In the genomic region with DNA sequence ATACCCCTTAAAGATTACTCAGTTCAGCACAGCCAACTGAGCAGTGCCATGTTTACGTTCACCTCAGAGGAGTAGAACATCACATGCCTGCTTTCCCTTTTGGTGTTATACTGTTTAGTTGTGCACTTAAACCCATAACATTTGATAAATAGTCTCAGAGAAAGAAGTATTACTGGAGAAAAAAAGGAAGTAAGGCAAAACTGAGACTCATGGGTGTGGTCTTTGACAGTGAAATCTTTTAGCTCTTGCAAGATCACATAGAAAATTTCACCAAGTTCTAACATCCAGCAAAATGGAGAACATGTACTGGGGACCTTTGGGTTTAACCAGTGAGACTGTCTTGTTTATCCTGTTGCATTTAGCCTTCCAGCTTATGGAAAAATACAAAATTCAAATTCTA, we compare ENCODE assay signal across 8 cellular contexts. TPM values are rescaled to one million over a fixed set of nuclear protein-coding genes. Genes with fewer than 3 reads are reported as not detected.
DNase-seq lines count a peak whose midpoint lies in the region; ATAC-seq and TF ChIP-seq lines count a peak whose summit lies in the region.

No MANE protein-coding gene starts in this region.

- H3K4me1 ChIP-seq in prostate gland (replicated peaks), result no peaks in the 10 kb centered on the region

- DNase-seq in naive B cell, result peak; percentile 64
- DNase-seq in NCI-H2196 (lab: John Stamatoyannopoulos, UW; ENCODE audit: unreplicated experiment), result no peak
- DNase-seq in prostate gland (ENCODE audit: low spot score), result no peak
- no peak for DNase-seq in cortex of kidney (lab: John Stamatoyannopoulos, UW)
- no peak for DNase-seq in mucosa of gallbladder (ENCODE audit: low spot score)

- no peaks in the 10 kb centered on the region for H3K36me3 ChIP-seq in prostate gland

- peak overlapping the region; percentile 67 for H3K4me3 Mint-ChIP-seq in T-helper 1 cell treated with Interleukin-12 subunit alpha and Interleukin-12 subunit beta and Interleukin-4 antibody, amounts not matched to agents 30 μg/mL and 1 μg/mL, for 36 hours
- peak overlapping the region; percentile 35 to 87 (median 74) for H3K4me3 Mint-ChIP-seq in naive B cell

- H3K36me3 Mint-ChIP-seq in T-helper 1 cell treated with Interleukin-12 subunit alpha and Interleukin-12 subunit beta and Interleukin-4 antibody, amounts not matched to agents 30 μg/mL and 1 μg/mL, for 36 hours (ENCODE audit: low read depth), result peaks cover 70% of the 10 kb centered on the region
- peaks cover 7 to 8% of the 10 kb centered on the region in 2 donors for H3K36me3 Mint-ChIP-seq in naive B cell

- 95% methylated on average over 1 of the region's 1 CpG for WGBS in prostate gland

- no peak for TF ChIP-seq CTCF in prostate gland (IDR thresholded peaks at IDR 0.05)

- no peaks in the 10 kb centered on the region for H3K27me3 ChIP-seq in prostate gland (replicated peaks; ENCODE audit: insufficient read depth)

- TF ChIP-seq POLR2A in prostate gland (IDR thresholded peaks at IDR 0.05), result no peak

- peak overlapping the region; percentile 93 for H3K27ac Mint-ChIP-seq in T-helper 1 cell treated with Interleukin-12 subunit alpha and Interleukin-12 subunit beta and Interleukin-4 antibody, amounts not matched to agents 30 μg/mL and 1 μg/mL, for 36 hours
- H3K27ac Mint-ChIP-seq in naive B cell, result peak overlapping the region; percentile 83 to 97 (median 89)

- no peaks in the 10 kb centered on the region for H3K9me3 ChIP-seq in prostate gland

- peak; percentile 19 for ATAC-seq in GM18868 (IDR thresholded peaks at IDR 0.05; ENCODE audit: unreplicated experiment)
- ATAC-seq in HG03066 (IDR thresholded peaks at IDR 0.05; ENCODE audit: low read depth, unreplicated experiment), result peak; percentile 32
- ATAC-seq in naive B cell (ENCODE audit: low read depth in 2 of 2), result peak; percentile 59 to 64

- no peak overlapping the region for H3K27ac ChIP-seq in prostate gland

- H3K4me1 Mint-ChIP-seq in T-helper 1 cell treated with Interleukin-12 subunit alpha and Interleukin-12 subunit beta and Interleukin-4 antibody, amounts not matched to agents 30 μg/mL and 1 μg/mL, for 36 hours (ENCODE audit: low read depth), result peaks cover 74% of the 10 kb centered on the region
- peaks cover 68 to 90% (median 77%) of the 10 kb centered on the region in 3 donors for H3K4me1 Mint-ChIP-seq in naive B cell

- intact Hi-C loops in prostate gland (cut with DNase I), result no loop called here

- H3K4me3 ChIP-seq in prostate gland, result no peak overlapping the region

- H3K27me3 Mint-ChIP-seq in T-helper 1 cell treated with Interleukin-12 subunit alpha and Interleukin-12 subunit beta and Interleukin-4 antibody, amounts not matched to agents 30 μg/mL and 1 μg/mL, for 36 hours (ENCODE audit: low read depth), result no peaks in the 10 kb centered on the region
- H3K27me3 Mint-ChIP-seq in naive B cell, result no peaks in the 10 kb centered on the region

- H3K9me3 Mint-ChIP-seq in T-helper 1 cell treated with Interleukin-12 subunit alpha and Interleukin-12 subunit beta and Interleukin-4 antibody, amounts not matched to agents 30 μg/mL and 1 μg/mL, for 36 hours, result peaks cover 6% of the 10 kb centered on the region
- H3K9me3 Mint-ChIP-seq in naive B cell, result no peaks in the 10 kb centered on the region

RNA-seq across cellular contexts. Expression of a gene that starts 5.6 kb away (rescaled TPM):
- 100 to 1,000 TPM; 132 to 167 (median 136) TPM for polyA plus RNA-seq in naive B cell (ENCODE audit: low read depth in 6 of 6)
- 10 to 100 TPM; 50.4 to 51.0 TPM for total RNA-seq in prostate gland
- 55.0 TPM for total RNA-seq in mucosa of gallbladder
